Comparison of ENCODE assay signal across 1 cellular context in genomic region chr4:139084425-139085093, GRCh38.
TF ChIP-seq lines count a peak whose summit lies in the region.

No MANE protein-coding gene starts in this region.

TF ChIP-seq in K562, 482 proteins besides CTCF, POLR2A, EP300 and RAD21 (continued from another document and continues in another):
- TF ChIP-seq MGA (IDR thresholded peaks at IDR 0.05) (no peak), TARDBP (IDR thresholded peaks at IDR 0.05) (0 out of 2 replicates have a peak, but pooled peaks have one; percentile 8), ZKSCAN8 (CRISPR knock-in tag; IDR thresholded peaks at IDR 0.05) (no peak), TAF9B (IDR thresholded peaks at IDR 0.05; ENCODE audit: partially characterized antibody) (no peak), CTBP1 (IDR thresholded peaks at IDR 0.05; ENCODE audit: borderline replicate concordance) (0 out of 2 replicates have a peak, but pooled peaks have one; percentile 14), SAFB (IDR thresholded peaks at IDR 0.05; ENCODE audit: borderline replicate concordance, low read depth, low read length) (no peak), VEZF1 (CRISPR knock-in tag; IDR thresholded peaks at IDR 0.05) (no peak), FOXA3 (CRISPR knock-in tag; conservative IDR thresholded peaks at IDR 0.05 in 1 of 2, IDR thresholded peaks at IDR 0.05 in 1 of 2) (no peak)
- TF ChIP-seq, protein P1, sequence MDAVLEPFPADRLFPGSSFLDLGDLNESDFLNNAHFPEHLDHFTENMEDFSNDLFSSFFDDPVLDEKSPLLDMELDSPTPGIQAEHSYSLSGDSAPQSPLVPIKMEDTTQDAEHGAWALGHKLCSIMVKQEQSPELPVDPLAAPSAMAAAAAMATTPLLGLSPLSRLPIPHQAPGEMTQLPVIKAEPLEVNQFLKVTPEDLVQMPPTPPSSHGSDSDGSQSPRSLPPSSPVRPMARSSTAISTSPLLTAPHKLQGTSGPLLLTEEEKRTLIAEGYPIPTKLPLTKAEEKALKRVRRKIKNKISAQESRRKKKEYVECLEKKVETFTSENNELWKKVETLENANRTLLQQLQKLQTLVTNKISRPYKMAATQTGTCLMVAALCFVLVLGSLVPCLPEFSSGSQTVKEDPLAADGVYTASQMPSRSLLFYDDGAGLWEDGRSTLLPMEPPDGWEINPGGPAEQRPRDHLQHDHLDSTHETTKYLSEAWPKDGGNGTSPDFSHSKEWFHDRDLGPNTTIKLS (IDR thresholded peaks at IDR 0.05; ENCODE audit: borderline replicate concordance, low read depth), result no peak
- TF ChIP-seq, protein P2, sequence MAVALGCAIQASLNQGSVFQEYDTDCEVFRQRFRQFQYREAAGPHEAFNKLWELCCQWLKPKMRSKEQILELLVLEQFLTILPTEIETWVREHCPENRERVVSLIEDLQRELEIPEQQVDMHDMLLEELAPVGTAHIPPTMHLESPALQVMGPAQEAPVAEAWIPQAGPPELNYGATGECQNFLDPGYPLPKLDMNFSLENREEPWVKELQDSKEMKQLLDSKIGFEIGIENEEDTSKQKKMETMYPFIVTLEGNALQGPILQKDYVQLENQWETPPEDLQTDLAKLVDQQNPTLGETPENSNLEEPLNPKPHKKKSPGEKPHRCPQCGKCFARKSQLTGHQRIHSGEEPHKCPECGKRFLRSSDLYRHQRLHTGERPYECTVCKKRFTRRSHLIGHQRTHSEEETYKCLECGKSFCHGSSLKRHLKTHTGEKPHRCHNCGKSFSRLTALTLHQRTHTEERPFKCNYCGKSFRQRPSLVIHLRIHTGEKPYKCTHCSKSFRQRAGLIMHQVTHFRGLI (CRISPR knock-in tag; IDR thresholded peaks at IDR 0.05), result no peak
- TF ChIP-seq, protein P3, sequence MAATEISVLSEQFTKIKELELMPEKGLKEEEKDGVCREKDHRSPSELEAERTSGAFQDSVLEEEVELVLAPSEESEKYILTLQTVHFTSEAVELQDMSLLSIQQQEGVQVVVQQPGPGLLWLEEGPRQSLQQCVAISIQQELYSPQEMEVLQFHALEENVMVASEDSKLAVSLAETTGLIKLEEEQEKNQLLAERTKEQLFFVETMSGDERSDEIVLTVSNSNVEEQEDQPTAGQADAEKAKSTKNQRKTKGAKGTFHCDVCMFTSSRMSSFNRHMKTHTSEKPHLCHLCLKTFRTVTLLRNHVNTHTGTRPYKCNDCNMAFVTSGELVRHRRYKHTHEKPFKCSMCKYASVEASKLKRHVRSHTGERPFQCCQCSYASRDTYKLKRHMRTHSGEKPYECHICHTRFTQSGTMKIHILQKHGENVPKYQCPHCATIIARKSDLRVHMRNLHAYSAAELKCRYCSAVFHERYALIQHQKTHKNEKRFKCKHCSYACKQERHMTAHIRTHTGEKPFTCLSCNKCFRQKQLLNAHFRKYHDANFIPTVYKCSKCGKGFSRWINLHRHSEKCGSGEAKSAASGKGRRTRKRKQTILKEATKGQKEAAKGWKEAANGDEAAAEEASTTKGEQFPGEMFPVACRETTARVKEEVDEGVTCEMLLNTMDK (IDR thresholded peaks at IDR 0.05; ENCODE audit: borderline replicate concordance, insufficient read depth, low read depth, low read length, poor library complexity, severe bottlenecking), result no peak
- TF ChIP-seq, protein P4, sequence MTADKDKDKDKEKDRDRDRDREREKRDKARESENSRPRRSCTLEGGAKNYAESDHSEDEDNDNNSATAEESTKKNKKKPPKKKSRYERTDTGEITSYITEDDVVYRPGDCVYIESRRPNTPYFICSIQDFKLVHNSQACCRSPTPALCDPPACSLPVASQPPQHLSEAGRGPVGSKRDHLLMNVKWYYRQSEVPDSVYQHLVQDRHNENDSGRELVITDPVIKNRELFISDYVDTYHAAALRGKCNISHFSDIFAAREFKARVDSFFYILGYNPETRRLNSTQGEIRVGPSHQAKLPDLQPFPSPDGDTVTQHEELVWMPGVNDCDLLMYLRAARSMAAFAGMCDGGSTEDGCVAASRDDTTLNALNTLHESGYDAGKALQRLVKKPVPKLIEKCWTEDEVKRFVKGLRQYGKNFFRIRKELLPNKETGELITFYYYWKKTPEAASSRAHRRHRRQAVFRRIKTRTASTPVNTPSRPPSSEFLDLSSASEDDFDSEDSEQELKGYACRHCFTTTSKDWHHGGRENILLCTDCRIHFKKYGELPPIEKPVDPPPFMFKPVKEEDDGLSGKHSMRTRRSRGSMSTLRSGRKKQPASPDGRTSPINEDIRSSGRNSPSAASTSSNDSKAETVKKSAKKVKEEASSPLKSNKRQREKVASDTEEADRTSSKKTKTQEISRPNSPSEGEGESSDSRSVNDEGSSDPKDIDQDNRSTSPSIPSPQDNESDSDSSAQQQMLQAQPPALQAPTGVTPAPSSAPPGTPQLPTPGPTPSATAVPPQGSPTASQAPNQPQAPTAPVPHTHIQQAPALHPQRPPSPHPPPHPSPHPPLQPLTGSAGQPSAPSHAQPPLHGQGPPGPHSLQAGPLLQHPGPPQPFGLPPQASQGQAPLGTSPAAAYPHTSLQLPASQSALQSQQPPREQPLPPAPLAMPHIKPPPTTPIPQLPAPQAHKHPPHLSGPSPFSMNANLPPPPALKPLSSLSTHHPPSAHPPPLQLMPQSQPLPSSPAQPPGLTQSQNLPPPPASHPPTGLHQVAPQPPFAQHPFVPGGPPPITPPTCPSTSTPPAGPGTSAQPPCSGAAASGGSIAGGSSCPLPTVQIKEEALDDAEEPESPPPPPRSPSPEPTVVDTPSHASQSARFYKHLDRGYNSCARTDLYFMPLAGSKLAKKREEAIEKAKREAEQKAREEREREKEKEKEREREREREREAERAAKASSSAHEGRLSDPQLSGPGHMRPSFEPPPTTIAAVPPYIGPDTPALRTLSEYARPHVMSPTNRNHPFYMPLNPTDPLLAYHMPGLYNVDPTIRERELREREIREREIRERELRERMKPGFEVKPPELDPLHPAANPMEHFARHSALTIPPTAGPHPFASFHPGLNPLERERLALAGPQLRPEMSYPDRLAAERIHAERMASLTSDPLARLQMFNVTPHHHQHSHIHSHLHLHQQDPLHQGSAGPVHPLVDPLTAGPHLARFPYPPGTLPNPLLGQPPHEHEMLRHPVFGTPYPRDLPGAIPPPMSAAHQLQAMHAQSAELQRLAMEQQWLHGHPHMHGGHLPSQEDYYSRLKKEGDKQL (CRISPR knock-in tag; IDR thresholded peaks at IDR 0.05; ENCODE audit: borderline replicate concordance), result no peak
